ENCODE assay signal across 9 cellular contexts in the genomic region with DNA sequence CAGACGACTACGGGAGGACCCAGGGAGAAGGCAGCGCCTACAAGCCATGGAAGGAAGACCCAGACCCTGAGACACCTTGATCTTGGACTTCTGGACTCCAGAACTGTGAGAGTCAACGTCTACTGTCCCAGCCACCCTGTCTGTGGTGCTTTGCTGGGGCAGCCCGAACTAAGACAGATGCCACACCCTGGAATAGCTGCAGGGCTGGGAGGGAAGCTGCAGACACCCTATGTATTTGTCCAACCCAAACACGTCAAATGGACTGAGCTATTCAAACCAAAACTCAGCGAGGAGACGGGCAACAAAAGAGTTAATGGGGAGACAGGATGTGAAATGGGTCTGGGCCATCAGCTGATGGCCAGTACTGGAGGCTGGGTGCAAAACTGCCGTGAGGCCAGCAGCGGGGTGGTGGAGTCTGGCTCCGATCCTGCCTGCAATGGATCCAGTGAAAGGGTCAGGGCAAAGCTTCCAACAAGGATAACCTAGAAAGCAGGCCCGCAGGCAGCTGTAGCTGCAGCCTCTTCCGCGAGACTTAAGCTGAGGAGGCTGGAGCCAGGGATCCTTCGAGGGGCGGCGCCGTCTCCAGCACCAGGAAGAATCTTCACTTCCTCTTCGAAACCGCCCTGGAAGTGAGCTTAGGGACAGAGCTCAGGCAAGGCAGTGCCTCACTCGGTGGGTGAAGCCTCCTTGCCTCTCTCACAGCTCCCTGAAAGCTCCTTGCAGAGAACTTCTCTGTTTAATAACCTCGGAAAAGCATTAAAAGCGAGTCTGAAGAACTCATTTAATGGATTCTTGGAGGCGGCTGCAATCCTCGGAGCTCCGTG.
DNase-seq lines count a peak whose midpoint lies in the region; ATAC-seq and TF ChIP-seq lines count a peak whose summit lies in the region.
"Had no signal": no experiment of that assay in that cellular context is flagged by ENCODE, and none has a peak within 500 bp of the region (broad histone marks: within the 10 kb centered on the region; RNA-seq: fewer than 3 reads in every experiment).

No MANE protein-coding gene starts in this region.

- H3K27ac ChIP-seq in transverse colon, result peak overlapping the region; percentile 71 to 82 (median 80)
- H3K27ac ChIP-seq: neutrophil had no signal

- H3K36me3 Mint-ChIP-seq in chondrocyte (ENCODE audit: low read depth), result no peaks in the 10 kb centered on the region

- no peaks in the 10 kb centered on the region for H3K9me3 Mint-ChIP-seq in chondrocyte (ENCODE audit: low read depth)

- peaks cover 4 to 30% (median 14%) of the 10 kb centered on the region in 4 donors for H3K4me1 ChIP-seq in transverse colon

- no peak for TF ChIP-seq CTCF in chondrocyte (IDR thresholded peaks at IDR 0.05)
- no peak for TF ChIP-seq CTCF in lower leg skin (IDR thresholded peaks at IDR 0.05)
- no peak for TF ChIP-seq CTCF in transverse colon (IDR thresholded peaks at IDR 0.05)

- H3K4me3 ChIP-seq in lower leg skin (ENCODE audit: low read depth, poor library complexity, severe bottlenecking), result peak overlapping the region; percentile 1
- H3K4me3 ChIP-seq in transverse colon, result peak overlapping the region in 3 of 4 donors; percentile 25 to 48 (median 29)

- peak overlapping the region; percentile 85 for H3K27ac Mint-ChIP-seq in chondrocyte (ENCODE audit: unreplicated experiment)

- peak overlapping the region; percentile 79 for H3K4me3 Mint-ChIP-seq in chondrocyte (ENCODE audit: unreplicated experiment)

- no peak for ATAC-seq in HG02623 (IDR thresholded peaks at IDR 0.05; ENCODE audit: unreplicated experiment)

- H3K27me3 Mint-ChIP-seq in chondrocyte (ENCODE audit: low read depth), result peaks cover 4% of the 10 kb centered on the region

- no peaks in the 10 kb centered on the region for H3K36me3 ChIP-seq in transverse colon
- H3K36me3 ChIP-seq: neutrophil had no signal

- WGBS in lower leg skin, 2 donors, result 11 to 13% methylated on average over 26 of the region's 26 CpGs
- WGBS in transverse colon (ENCODE audit: low coverage in 1 of 2), 2 donors, result 7 to 17% methylated on average over 3 to 26 of the region's 26 CpGs

- peaks cover 14% of the 10 kb centered on the region for H3K4me1 Mint-ChIP-seq in chondrocyte (ENCODE audit: low read depth)

- DNase-seq in LHCN-M2 (ENCODE audit: low read depth) (peak; percentile 53), chondrocyte (ENCODE audit: low spot score) (peak; percentile 54), lower leg skin (ENCODE audit: low spot score in 2 of 2) (peak in 1 of 2 donors; percentile 28), transverse colon (peak; percentile 74), activated T-cell treated with anti-CD3 and anti-CD28 coated beads for 4 hours (no peak), kidney tubule cell (ENCODE audit: low spot score) (no peak)
- DNase-seq: activated CD4-positive, CD25-positive, alpha-beta regulatory T cell had no signal

- no peaks in the 10 kb centered on the region for H3K9me3 ChIP-seq in transverse colon
- H3K9me3 ChIP-seq: neutrophil had no signal

- in situ Hi-C loops in transverse colon (cut with MboI; ENCODE audit: low pct_ligation_motif_present in 1 of 4, low pct_unique_long_range_greater_than_20kb in 1 of 4, low sequenced_read_pairs in 3 of 4), result no loop called here

- TF ChIP-seq POLR2A in lower leg skin (IDR thresholded peaks at IDR 0.05) (no peak), transverse colon (IDR thresholded peaks at IDR 0.05) (peak; percentile 71)

- TF ChIP-seq EP300 in transverse colon (IDR thresholded peaks at IDR 0.05; ENCODE audit: low read depth), result no peak

- no peaks in the 10 kb centered on the region for H3K27me3 ChIP-seq in transverse colon

- intact Hi-C loops in lower leg skin (cut with DNase I; ENCODE audit: low total_unique reads), result no loop called here
- intact Hi-C loops in transverse colon (cut with DNase I; ENCODE audit: low total_unique reads), result no loop called here

Comparison
In these comparisons a context has a peak if more than half of its experiments do, and no peak if none do; other contexts are left out.
1. DNase-seq: peak in LHCN-M2 (single experiment), chondrocyte (single experiment) and transverse colon (single experiment); none in activated T-cell treated with anti-CD3 and anti-CD28 coated beads for 4 hours (single experiment) and kidney tubule cell (single experiment).